In genomic region chr15:31267161-31268107, GRCh38 we compare ENCODE assay signal across 9 cellular contexts. TPM values are rescaled to one million over a fixed set of nuclear protein-coding genes. Genes with fewer than 3 reads are reported as not detected.
DNase-seq lines count a peak whose midpoint lies in the region; ATAC-seq and TF ChIP-seq lines count a peak whose summit lies in the region.
"Had no signal": no experiment of that assay in that cellular context is flagged by ENCODE, and none has a peak within 500 bp of the region (broad histone marks: within the 10 kb centered on the region; RNA-seq: fewer than 3 reads in every experiment).

No MANE protein-coding gene starts in this region.

- TF ChIP-seq CTCF in activated B cell treated with CpG ODN at 0.5 μM for 24 hours (IDR thresholded peaks at IDR 0.05) (no peak), lower leg skin (IDR thresholded peaks at IDR 0.05) (no peak), tibial artery (IDR thresholded peaks at IDR 0.05) (no peak)

- no peak overlapping the region for H3K27ac ChIP-seq in tibial artery
- H3K27ac ChIP-seq: psoas muscle had no signal

- H3K9me3 Mint-ChIP-seq in activated naive CD4-positive, alpha-beta T cell treated with anti-CD3 and anti-CD28 coated beads, Interleukin-2, amount 50 U/mL, for 24 hours = no peaks in the 10 kb centered on the region
- H3K9me3 Mint-ChIP-seq in activated B cell treated with CpG ODN at 0.5 μM for 24 hours = no peaks in the 10 kb centered on the region

- POLR2A ChIA-PET in activated B cell treated with CpG ODN at 0.5 μM for 24 hours (lab: Charles Lee) = interaction anchor here (0.5 to 13.6 kb wide), 24 partner anchors 11 to 169 kb away, joined by 3 to 406 read pairs (median 6); partner anchors contain the start of gene KLF13

- no peaks in the 10 kb centered on the region for H3K36me3 Mint-ChIP-seq in activated naive CD4-positive, alpha-beta T cell treated with anti-CD3 and anti-CD28 coated beads, Interleukin-2, amount 50 U/mL, for 24 hours
- H3K36me3 Mint-ChIP-seq in activated B cell treated with CpG ODN at 0.5 μM for 24 hours (ENCODE audit: low read depth) = no peaks in the 10 kb centered on the region

- peaks cover 77% of the 10 kb centered on the region for H3K4me1 Mint-ChIP-seq in activated naive CD4-positive, alpha-beta T cell treated with anti-CD3 and anti-CD28 coated beads, Interleukin-2, amount 50 U/mL, for 24 hours
- peaks cover 82% of the 10 kb centered on the region for H3K4me1 Mint-ChIP-seq in activated B cell treated with CpG ODN at 0.5 μM for 24 hours

- no peaks in the 10 kb centered on the region for H3K9me3 ChIP-seq in tibial artery
- H3K9me3 ChIP-seq: psoas muscle had no signal

- peak overlapping the region; percentile 50 for H3K4me3 Mint-ChIP-seq in activated naive CD4-positive, alpha-beta T cell treated with anti-CD3 and anti-CD28 coated beads, Interleukin-2, amount 50 U/mL, for 24 hours
- H3K4me3 Mint-ChIP-seq in activated B cell treated with CpG ODN at 0.5 μM for 24 hours = peak overlapping the region; percentile 79

- no peak for DNase-seq in activated naive CD4-positive, alpha-beta T cell treated with anti-CD3 and anti-CD28 coated beads, Interleukin-2, amount 50 U/mL, for 16 hours
- DNase-seq in activated B cell treated with CpG ODN at 0.5 μM for 24 hours (peak; percentile 15), lower leg skin (ENCODE audit: low spot score in 2 of 2) (peak; percentile 13 to 83), tibial artery (peak; percentile 8 to 39), AML-193 (lab: John Stamatoyannopoulos, UW) (no peak)
- no peak for DNase-seq in stimulated activated CD4-positive, alpha-beta T cell treated with anti-CD3 and anti-CD28 coated beads, Interleukin-1b, Interleukin-23, amount 100 ng/mL, for 48 hours

- no peaks in the 10 kb centered on the region for H3K27me3 ChIP-seq in tibial artery

- no peaks in the 10 kb centered on the region for H3K36me3 ChIP-seq in tibial artery

- H3K4me3 ChIP-seq in lower leg skin (ENCODE audit: low read depth, poor library complexity, severe bottlenecking) (no peak overlapping the region), tibial artery (no peak overlapping the region)
- H3K4me3 ChIP-seq: psoas muscle had no signal

- H3K4me1 ChIP-seq in tibial artery = peaks cover 0 to 8% (median 0%) of the 10 kb centered on the region in 4 donors

- 87 to 93% methylated on average over 18 to 20 of the region's 20 CpGs for WGBS in lower leg skin, 2 donors

- no peak for TF ChIP-seq POLR2A in lower leg skin (IDR thresholded peaks at IDR 0.05)

- ATAC-seq in activated B cell treated with CpG ODN at 0.5 μM for 24 hours (ENCODE audit: low read depth) = no peak
- no peak for ATAC-seq in GM19351 (IDR thresholded peaks at IDR 0.05; ENCODE audit: unreplicated experiment)

- CTCF ChIA-PET in activated B cell treated with CpG ODN at 0.5 μM for 24 hours (lab: Charles Lee) = interaction anchor here (0.8 to 6.7 kb wide), 8 partner anchors 37 to 220 kb away, joined by 3 to 47 read pairs (median 5); partner anchors contain the start of gene KLF13

- intact Hi-C loops in activated B cell treated with CpG ODN at 0.5 μM for 24 hours (cut with micrococcal nuclease) = loop anchor here (2.0 to 10.0 kb wide), 2 partner anchors 17 to 97 kb away; no protein-coding TSS in a partner anchor
- intact Hi-C loops in lower leg skin (cut with DNase I; ENCODE audit: low total_unique reads) = no loop called here
- intact Hi-C loops in tibial artery (cut with DNase I; ENCODE audit: low total_unique reads) = no loop called here

- H3K27me3 Mint-ChIP-seq in activated naive CD4-positive, alpha-beta T cell treated with anti-CD3 and anti-CD28 coated beads, Interleukin-2, amount 50 U/mL, for 24 hours = no peaks in the 10 kb centered on the region
- H3K27me3 Mint-ChIP-seq in activated B cell treated with CpG ODN at 0.5 μM for 24 hours = no peaks in the 10 kb centered on the region

- no peak overlapping the region for H3K27ac Mint-ChIP-seq in activated naive CD4-positive, alpha-beta T cell treated with anti-CD3 and anti-CD28 coated beads, Interleukin-2, amount 50 U/mL, for 24 hours
- peak overlapping the region; percentile 93 for H3K27ac Mint-ChIP-seq in activated B cell treated with CpG ODN at 0.5 μM for 24 hours

RNA-seq across cellular contexts. Expression of gene KLF13, which starts 59.2 kb away (rescaled TPM):
- total RNA-seq in activated B cell treated with CpG ODN at 0.5 μM for 24 hours = 177 and 178 TPM in 2 replicates
- 100 to 1,000 TPM in 2 of 4 donors, 10 to 100 TPM in 2; 50.8 to 151 (median 98.7) TPM for total RNA-seq in lower leg skin

Comparison
In these comparisons a context has a peak if more than half of its experiments do, and no peak if none do; other contexts are left out.
1. DNase-seq: peak in activated B cell treated with CpG ODN at 0.5 μM for 24 hours (single experiment), lower leg skin (2 of 2) and tibial artery (2 of 2); none in activated naive CD4-positive, alpha-beta T cell treated with anti-CD3 and anti-CD28 coated beads, Interleukin-2, amount 50 U/mL, for 16 hours (single experiment), AML-193 (0 of 2) and stimulated activated CD4-positive, alpha-beta T cell treated with anti-CD3 and anti-CD28 coated beads, Interleukin-1b, Interleukin-23, amount 100 ng/mL, for 48 hours (single experiment).